ENCODE assay signal across 17 cellular contexts in the genomic region with DNA sequence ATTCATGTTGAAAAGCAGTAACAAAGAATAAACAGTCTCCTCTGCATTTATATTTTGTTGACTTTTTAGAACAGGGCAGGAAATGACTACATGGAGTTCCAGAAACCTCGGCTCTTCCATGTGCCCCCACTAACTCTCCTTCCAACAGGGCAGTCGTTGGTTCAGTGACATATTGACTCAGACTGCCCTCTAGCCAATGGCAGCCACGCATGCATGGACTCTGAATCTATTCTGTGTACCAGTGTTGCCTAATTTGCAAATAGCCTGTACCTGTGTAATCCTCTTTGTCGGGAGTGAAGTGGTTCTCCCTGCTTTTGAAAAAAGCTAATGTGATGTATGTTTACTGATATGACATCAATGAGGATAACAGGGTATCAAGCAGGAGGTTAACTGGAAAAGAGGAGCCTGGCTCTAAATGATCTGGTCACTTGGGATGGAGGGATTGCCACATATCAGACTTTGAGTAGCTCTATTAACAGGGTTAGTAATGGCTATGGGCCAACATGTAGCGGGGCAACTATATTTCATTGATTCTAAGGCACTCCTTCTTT. TPM values are rescaled to one million over a fixed set of nuclear protein-coding genes. Genes with fewer than 3 reads are reported as not detected.
DNase-seq lines count a peak whose midpoint lies in the region; ATAC-seq and TF ChIP-seq lines count a peak whose summit lies in the region.
"Had no signal": no experiment of that assay in that cellular context is flagged by ENCODE, and none has a peak within 500 bp of the region (broad histone marks: within the 10 kb centered on the region; RNA-seq: fewer than 3 reads in every experiment).

No MANE protein-coding gene starts in this region.

- H2AFZ ChIP-seq in mammary epithelial cell (ENCODE audit: low read depth, low read length): peak overlapping the region; percentile 31

- no peak overlapping the region for H3K4me2 ChIP-seq in mammary epithelial cell (ENCODE audit: insufficient read depth, low read depth, low read length)

- dilution Hi-C loops in mammary epithelial cell (cut with HindIII; ENCODE audit: low sequenced_read_pairs): no loop called here

- no peaks in the 10 kb centered on the region for H3K79me2 ChIP-seq in mammary epithelial cell (ENCODE audit: insufficient read depth, low read length)

- H3K36me3 ChIP-seq in mammary epithelial cell (ENCODE audit: insufficient read depth, low read length): no peaks in the 10 kb centered on the region
- no peaks in the 10 kb centered on the region for H3K36me3 ChIP-seq in psoas muscle (ENCODE audit: insufficient read depth in 1 of 2, low read depth in 1 of 2)

- DNase-seq in DMS153 treated with DMSO at 0.1 percent for 48 hours (lab: John Stamatoyannopoulos, UW; ENCODE audit: unreplicated experiment) (peak; percentile 14), NCI-H146 (lab: John Stamatoyannopoulos, UW) (peak; percentile 13), mammary epithelial cell (peak; percentile 4), lung microvascular endothelial cell (ENCODE audit: low read depth in 2 of 2) (peak; percentile 19 to 56), dedifferentiated amniotic fluid mesenchymal stem cell (ENCODE audit: extremely low spot score) (no peak), AML-193 (lab: John Stamatoyannopoulos, UW) (no peak), psoas muscle (no peak)
- no peak for DNase-seq in stimulated activated naive CD8-positive, alpha-beta T cell treated with anti-CD3 and anti-CD28 coated beads, Interleukin-15, Interleukin-2, amounts not matched to agents 100 U/mL and 50 U/mL, for 24 hours
- DNase-seq: activated CD8-positive, alpha-beta memory T cell treated with anti-CD3 and anti-CD28 coated beads, Interleukin-2, amount 50 U/mL, for 4 hours; activated naive CD8-positive, alpha-beta T cell treated with anti-CD3 and anti-CD28 coated beads, Interleukin-2, amount 10 ng/mL, durations not matched to agents 7 days and 5 days; CD4-positive, alpha-beta T cell; naive thymus-derived CD8-positive, alpha-beta T cell; SHP77 treated with DMSO at 0.1 percent for 48 hours had no signal

- in situ Hi-C loops in mammary epithelial cell (cut with MboI; ENCODE audit: low sequenced_read_pairs in 2 of 2): no loop called here

- no peak for ATAC-seq in stimulated activated naive CD8-positive, alpha-beta T cell treated with anti-CD3 and anti-CD28 coated beads, Interleukin-15, Interleukin-2, amounts not matched to agents 100 U/mL and 50 U/mL, for 24 hours
- no peak for ATAC-seq in psoas muscle
- ATAC-seq: naive thymus-derived CD8-positive, alpha-beta T cell; sciatic nerve had no signal

- CTCF ChIA-PET in mammary epithelial cell (lab: Charles Lee; ENCODE audit: low non-redundant PET): no interaction called here

- intact Hi-C loops in mammary epithelial cell (cut with micrococcal nuclease) (loop anchor here (2.0 to 5.0 kb wide), 2 partner anchors 134 to 369 kb away; a partner anchor contains a TSS), psoas muscle (cut with DNase I) (no loop called here)

- no peaks in the 10 kb centered on the region for H4K20me1 ChIP-seq in mammary epithelial cell (ENCODE audit: insufficient read depth, low read length)

- BruUV-seq in mammary epithelial cell (replicated peaks; lab: Mats Ljungman, UMichigan): no TSS peak

- H3K27me3 ChIP-seq in mammary epithelial cell (ENCODE audit: insufficient read depth, low read length) (no peaks in the 10 kb centered on the region), psoas muscle (ENCODE audit: insufficient read depth in 3 of 3, low read length in 2 of 3) (peaks cover 0 to 5% (median 0%) of the 10 kb centered on the region in 3 donors)

- TF ChIP-seq CTCF in mammary epithelial cell (conservative IDR thresholded peaks at IDR 0.05 in 1 of 2, IDR thresholded peaks at IDR 0.05 in 1 of 2; ENCODE audit: extremely low read depth in 1 of 2, insufficient read depth in 1 of 2, low read depth in 1 of 2, low read length in 2 of 2): no peak
- no peak for TF ChIP-seq CTCF in psoas muscle (IDR thresholded peaks at IDR 0.05)

- 31% methylated on average over 5 of the region's 5 CpGs for WGBS in mammary epithelial cell (ENCODE audit: low coverage, missing lambda C conversion rate)
- WGBS in psoas muscle, 3 donors: 56 to 60% (median 57%) methylated on average over 5 of the region's 5 CpGs

- H3K9ac ChIP-seq in mammary epithelial cell (ENCODE audit: insufficient read depth, low read length): no peak overlapping the region

- H3K4me1 ChIP-seq in mammary epithelial cell (ENCODE audit: insufficient read depth, low read length) (no peaks in the 10 kb centered on the region), psoas muscle (no peaks in the 10 kb centered on the region)

- H3K9me3 ChIP-seq in mammary epithelial cell (replicated peaks; ENCODE audit: insufficient read depth, low read length) (peaks cover 2% of the 10 kb centered on the region), psoas muscle (no peaks in the 10 kb centered on the region)

- H3K4me3 ChIP-seq in mammary epithelial cell (replicated peaks in 1 of 3; ENCODE audit: insufficient read depth in 1 of 3, low read depth in 2 of 3, low read length in 3 of 3): no peak overlapping the region
- no peak overlapping the region for H3K4me3 ChIP-seq in psoas muscle
- H3K4me3 ChIP-seq: coronary artery had no signal

- H3K27ac ChIP-seq in mammary epithelial cell (ENCODE audit: insufficient read depth, low read depth, low read length): no peak overlapping the region
- H3K27ac ChIP-seq in psoas muscle: no peak overlapping the region
- H3K27ac ChIP-seq: coronary artery had no signal

RNA-seq across cellular contexts. Expression of a gene that starts 19.9 kb away (rescaled TPM):
- not detected for total RNA-seq in mammary epithelial cell
- polyA plus RNA-seq in mammary epithelial cell: not detected
- polyA minus RNA-seq in mammary epithelial cell: not detected
- not detected in 2 replicates for total RNA-seq in lung microvascular endothelial cell
- not detected for total RNA-seq in psoas muscle
- not detected for polyA plus RNA-seq in psoas muscle
- total RNA-seq: activated naive CD8-positive, alpha-beta T cell treated with anti-CD3 and anti-CD28 coated beads, Interleukin-2, amount 10 ng/mL, durations not matched to agents 7 days and 5 days; CD4-positive, alpha-beta T cell; naive thymus-derived CD8-positive, alpha-beta T cell; NCI-H460; sciatic nerve had no signal
- polyA plus RNA-seq: keratinocyte; naive thymus-derived CD8-positive, alpha-beta T cell had no signal

Comparison
In these comparisons a context has a peak if more than half of its experiments do, and no peak if none do; other contexts are left out.
1. DNase-seq: peak in DMS153 treated with DMSO at 0.1 percent for 48 hours (single experiment), NCI-H146 (single experiment), mammary epithelial cell (single experiment) and lung microvascular endothelial cell (2 of 2); none in stimulated activated naive CD8-positive, alpha-beta T cell treated with anti-CD3 and anti-CD28 coated beads, Interleukin-15, Interleukin-2, amounts not matched to agents 100 U/mL and 50 U/mL, for 24 hours (single experiment), dedifferentiated amniotic fluid mesenchymal stem cell (single experiment), AML-193 (0 of 2) and psoas muscle (0 of 2).